ENCODE assay signal across 9 cellular contexts in the genomic region with DNA sequence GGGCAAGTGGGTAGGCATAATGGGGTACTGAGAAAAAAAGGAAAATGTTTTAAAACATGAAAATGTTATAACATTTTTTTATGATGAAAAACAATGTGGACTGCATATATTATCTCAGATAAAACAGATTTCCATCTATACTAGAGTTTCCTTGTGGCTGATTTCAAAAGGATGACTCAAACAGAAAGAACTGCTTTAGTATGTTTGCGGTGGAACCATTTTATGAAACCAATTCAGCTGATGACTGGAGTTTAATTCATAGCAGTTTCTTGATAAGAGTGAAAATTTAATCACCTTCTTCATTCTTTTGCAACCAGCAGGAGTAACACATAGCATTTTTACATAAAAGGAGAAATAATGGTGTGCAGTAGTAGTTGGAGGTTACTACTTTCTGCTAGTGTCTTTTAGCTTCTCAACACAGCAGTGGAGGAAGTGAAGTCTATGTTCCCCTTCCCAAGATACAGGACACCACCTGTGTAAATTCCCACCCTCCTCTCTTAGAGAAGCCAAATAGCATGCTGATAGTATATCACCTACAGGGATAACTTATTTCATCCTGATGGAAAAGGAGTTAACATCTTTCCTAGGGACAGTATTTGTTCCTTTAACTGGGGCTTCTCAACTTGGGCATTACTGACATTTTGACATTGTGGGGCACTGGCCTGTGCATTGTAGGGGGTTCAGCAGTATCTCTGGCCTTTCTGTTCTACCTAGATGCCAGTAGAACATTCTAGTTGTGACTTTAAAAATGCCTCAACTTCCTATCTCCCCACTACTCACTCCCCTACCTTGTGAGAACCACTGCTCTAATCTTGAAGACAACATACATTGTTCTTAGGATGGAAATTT. TPM values are rescaled to one million over a fixed set of nuclear protein-coding genes. Genes with fewer than 3 reads are reported as not detected.
A peak's percentile ranks its signal among the peaks of the same experiment; 100 is the strongest.
DNase-seq lines count a peak whose midpoint lies in the region; ATAC-seq and TF ChIP-seq lines count a peak whose summit lies in the region.
"Had no signal": no experiment of that assay in that cellular context is flagged by ENCODE, and none has a peak within 500 bp of the region (broad histone marks: within the 10 kb centered on the region; RNA-seq: fewer than 3 reads in every experiment).

No MANE protein-coding gene starts in this region.

- H3K27ac ChIP-seq in foreskin keratinocyte (peak overlapping the region; percentile 58), vagina (peak overlapping the region; percentile 14)

- no peak for TF ChIP-seq POLR2A in vagina (IDR thresholded peaks at IDR 0.05)

- peak overlapping the region; percentile 86 for H3K27ac Mint-ChIP-seq in activated CD4-positive, alpha-beta T cell treated with anti-CD3 and anti-CD28 coated beads, Interleukin-2, amount 10 ng/mL, durations not matched to agents 24 days and 14 days
- peak overlapping the region; percentile 31 to 41 for H3K27ac Mint-ChIP-seq in T-cell

- intact Hi-C loops in activated CD4-positive, alpha-beta T cell treated with anti-CD3 and anti-CD28 coated beads, Interleukin-2, amount 10 ng/mL, durations not matched to agents 24 days and 14 days (cut with micrococcal nuclease) = loop anchor here (1.0 kb wide), 7 partner anchors 13 to 212 kb away; a partner anchor contains a TSS
- intact Hi-C loops in vagina (cut with DNase I) = no loop called here

- no peaks in the 10 kb centered on the region for H3K9me3 ChIP-seq in vagina
- H3K9me3 ChIP-seq: BLaER1 treated with 17β-estradiol and CSF1 and Interleukin-3, amounts not matched to agents 10 nM and 100 nM had no signal

- H3K27me3 Mint-ChIP-seq in activated CD4-positive, alpha-beta T cell treated with anti-CD3 and anti-CD28 coated beads, Interleukin-2, amount 10 ng/mL, durations not matched to agents 24 days and 14 days = no peaks in the 10 kb centered on the region
- H3K27me3 Mint-ChIP-seq in T-cell = no peaks in the 10 kb centered on the region

- H3K9me3 Mint-ChIP-seq in activated CD4-positive, alpha-beta T cell treated with anti-CD3 and anti-CD28 coated beads, Interleukin-2, amount 10 ng/mL, durations not matched to agents 24 days and 14 days = no peaks in the 10 kb centered on the region
- no peaks in the 10 kb centered on the region for H3K9me3 Mint-ChIP-seq in T-cell

- H3K36me3 Mint-ChIP-seq in activated CD4-positive, alpha-beta T cell treated with anti-CD3 and anti-CD28 coated beads, Interleukin-2, amount 10 ng/mL, durations not matched to agents 24 days and 14 days (ENCODE audit: low read depth) = peaks cover 17% of the 10 kb centered on the region
- peaks cover 3% of the 10 kb centered on the region for H3K36me3 Mint-ChIP-seq in T-cell

- peak; percentile 74 for DNase-seq in activated CD4-positive, alpha-beta T cell treated with anti-CD3 and anti-CD28 coated beads, Interleukin-2, amount 10 ng/mL, durations not matched to agents 24 days and 14 days
- DNase-seq in activated CD4-positive, alpha-beta T cell treated with anti-CD3 and anti-CD28 coated beads for 1 hour = no peak
- DNase-seq in T-cell = no peak
- peak; percentile 61 to 76 for DNase-seq in foreskin keratinocyte
- DNase-seq in vagina (ENCODE audit: extremely low spot score in 2 of 2) = no peak
- DNase-seq in SHP77 treated with DMSO at 0.1 percent for 48 hours (lab: John Stamatoyannopoulos, UW) = no peak
- no peak for DNase-seq in NCI-H1436 treated with DMSO at 0.1 percent for 48 hours (lab: John Stamatoyannopoulos, UW)

- peak overlapping the region; percentile 66 for H3K4me3 Mint-ChIP-seq in activated CD4-positive, alpha-beta T cell treated with anti-CD3 and anti-CD28 coated beads, Interleukin-2, amount 10 ng/mL, durations not matched to agents 24 days and 14 days
- peak overlapping the region; percentile 1 to 49 (median 1) for H3K4me3 Mint-ChIP-seq in T-cell

- CTCF ChIA-PET in T-cell (lab: Charles Lee) = interaction anchor here in 1 of 2 donors (1.2 kb wide), 1 partner anchor 214 kb away, joined by 3 read pairs; no protein-coding TSS in a partner anchor

- no peaks in the 10 kb centered on the region for H3K36me3 ChIP-seq in vagina

- H3K4me1 ChIP-seq in foreskin keratinocyte = peaks cover 39% of the 10 kb centered on the region
- peaks cover 56% of the 10 kb centered on the region for H3K4me1 ChIP-seq in vagina

- no peak overlapping the region for H3K4me3 ChIP-seq in vagina
- H3K4me3 ChIP-seq: BLaER1 treated with 17β-estradiol and CSF1 and Interleukin-3, amounts not matched to agents 10 nM and 100 nM had no signal

- POLR2A ChIA-PET in T-cell (lab: Charles Lee) = interaction anchor here (0.6 kb wide), 2 partner anchors 10 to 42 kb away, joined by 3 read pairs; no protein-coding TSS in a partner anchor

- H3K4me1 Mint-ChIP-seq in activated CD4-positive, alpha-beta T cell treated with anti-CD3 and anti-CD28 coated beads, Interleukin-2, amount 10 ng/mL, durations not matched to agents 24 days and 14 days = peaks cover 50% of the 10 kb centered on the region
- peaks cover 75 to 84% (median 80%) of the 10 kb centered on the region in 3 donors for H3K4me1 Mint-ChIP-seq in T-cell

- H3K27me3 ChIP-seq in foreskin keratinocyte = no peaks in the 10 kb centered on the region
- no peaks in the 10 kb centered on the region for H3K27me3 ChIP-seq in vagina
- H3K27me3 ChIP-seq: BLaER1 treated with 17β-estradiol and CSF1 and Interleukin-3, amounts not matched to agents 10 nM and 100 nM had no signal

- TF ChIP-seq CTCF in foreskin keratinocyte (conservative IDR thresholded peaks at IDR 0.05) (no peak), vagina (IDR thresholded peaks at IDR 0.05) (no peak)

- ATAC-seq in HG02885 (IDR thresholded peaks at IDR 0.05; ENCODE audit: poor library complexity, unreplicated experiment) (peak; percentile 70), T-cell (replicated peaks in 1 of 4) (peak; percentile 64 to 87 (median 86)), foreskin keratinocyte (peak; percentile 72)

RNA-seq across cellular contexts. Expression of a gene that starts 29.9 kb away (rescaled TPM):
- 31.9 and 33.8 TPM in 2 replicates for total RNA-seq in activated CD4-positive, alpha-beta T cell treated with anti-CD3 and anti-CD28 coated beads, Interleukin-2, amount 10 ng/mL, durations not matched to agents 24 days and 14 days
- 100 to 1,000 TPM in 2 of 5 donors, 10 to 100 TPM in 3; 41.9 to 195 (median 50.4) TPM for total RNA-seq in T-cell
- total RNA-seq in foreskin keratinocyte = 19.2 and 26.0 TPM in 2 replicates
- 5.7 and 8.7 TPM in 2 replicates for polyA plus RNA-seq in foreskin keratinocyte
- total RNA-seq in vagina = 60.4 TPM

Comparison
In these comparisons a context has a peak if more than half of its experiments do, and no peak if none do; other contexts are left out.
1. DNase-seq: peak in activated CD4-positive, alpha-beta T cell treated with anti-CD3 and anti-CD28 coated beads, Interleukin-2, amount 10 ng/mL, durations not matched to agents 24 days and 14 days (single experiment) and foreskin keratinocyte (2 of 2); none in activated CD4-positive, alpha-beta T cell treated with anti-CD3 and anti-CD28 coated beads for 1 hour (single experiment), T-cell (0 of 34), vagina (0 of 2), SHP77 treated with DMSO at 0.1 percent for 48 hours (single experiment) and NCI-H1436 treated with DMSO at 0.1 percent for 48 hours (single experiment).
2. Peak in every context shown above with its lines, with median percentiles within 50 percentile points of each other: ATAC-seq.